ENCODE assay signal across 4 cellular contexts in the genomic region with DNA sequence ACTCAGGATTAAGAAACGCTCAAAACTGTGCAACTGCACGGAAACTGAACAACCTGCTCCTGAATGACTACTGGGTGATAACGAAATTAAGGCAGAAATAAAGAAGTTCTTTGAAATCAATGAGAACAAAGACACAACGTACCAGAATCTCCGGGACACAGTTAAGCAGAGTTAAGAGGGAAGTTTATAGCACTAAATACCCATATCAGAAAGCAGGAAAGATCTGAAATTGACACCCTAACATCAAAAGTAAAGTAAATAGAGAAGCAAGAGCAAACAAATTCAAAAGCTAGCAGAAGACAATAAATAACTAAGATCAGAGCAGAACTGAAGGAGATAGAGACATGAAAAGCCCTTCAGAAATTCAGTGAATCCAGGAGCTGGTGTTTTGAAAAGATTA. TPM values are rescaled to one million over a fixed set of nuclear protein-coding genes. Genes with fewer than 3 reads are reported as not detected.
"Had no signal": no experiment of that assay in that cellular context is flagged by ENCODE, and none has a peak within 500 bp of the region (broad histone marks: within the 10 kb centered on the region; RNA-seq: fewer than 3 reads in every experiment).

No MANE protein-coding gene starts in this region.

RNA-seq across cellular contexts. Expression of gene CD28, which starts 8.0 kb away (rescaled TPM):
- total RNA-seq: osteoblast, progenitor cell of endocrine pancreas, renal cortical epithelial cell had no signal
- polyA plus RNA-seq: neural cell had no signal
